In genomic region chr14:85483652-85484051, GRCh38 we compare ENCODE assay signal across 25 cellular contexts. TPM values are rescaled to one million over a fixed set of nuclear protein-coding genes. Genes with fewer than 3 reads are reported as not detected.
A peak's percentile ranks its signal among the peaks of the same experiment; 100 is the strongest.
DNase-seq lines count a peak whose midpoint lies in the region; ATAC-seq, FAIRE-seq and TF ChIP-seq lines count a peak whose summit lies in the region.
"Had no signal": no experiment of that assay in that cellular context is flagged by ENCODE, and none has a peak within 500 bp of the region (broad histone marks: within the 10 kb centered on the region; RNA-seq: fewer than 3 reads in every experiment).

No MANE protein-coding gene starts in this region.

- in situ Hi-C loops in HepG2 (cut with HindIII; ENCODE audit: extremely low pct_ligation_motif_present, low pct_unique_long_range_greater_than_20kb), result no loop called here

- CTCF ChIA-PET in HepG2 (lab: Yijun Ruan, JAX; ENCODE audit: low intra/inter-chr PET ratio, low total read pairs), result no interaction called here
- CTCF ChIA-PET in endothelial cell of umbilical vein (lab: Charles Lee), result interaction anchor here (1.1 kb wide), 1 partner anchor 9 kb away, joined by 4 read pairs; no protein-coding TSS in a partner anchor

- TF ChIP-seq EP300 in HepG2 (IDR thresholded peaks at IDR 0.05; ENCODE audit: low read depth in 2 of 2, low read length in 2 of 2) (no peak), HepG2 (CRISPR knock-in tag; IDR thresholded peaks at IDR 0.05; ENCODE audit: borderline replicate concordance) (no peak)

- TF ChIP-seq CTCF in HepG2 (CRISPR knock-in tag; IDR thresholded peaks at IDR 0.05), result no peak
- no peak for TF ChIP-seq CTCF in right lobe of liver (IDR thresholded peaks at IDR 0.05)
- no peak for TF ChIP-seq CTCF in endothelial cell of umbilical vein (IDR thresholded peaks at IDR 0.05; ENCODE audit: extremely low read depth in 1 of 2, insufficient read depth in 1 of 2, low read depth in 1 of 2, low read length in 2 of 2)
- no peak for TF ChIP-seq CTCF in pancreas (IDR thresholded peaks at IDR 0.05)

- H3K27me3 ChIP-seq in HepG2 (ENCODE audit: control insufficient read depth in 1 of 2, insufficient read depth in 2 of 2, low read length in 2 of 2) (no peaks in the 10 kb centered on the region), right lobe of liver (no peaks in the 10 kb centered on the region), endothelial cell of umbilical vein (ENCODE audit: control insufficient read depth in 2 of 2, insufficient read depth in 2 of 2, low read length in 2 of 2) (no peaks in the 10 kb centered on the region), pancreas (no peaks in the 10 kb centered on the region)
- H3K27me3 ChIP-seq: BLaER1, MG63 had no signal

- no peak overlapping the region for H3K4me3 ChIP-seq in HepG2 (replicated peaks in 1 of 3; ENCODE audit: insufficient read depth in 1 of 3, low read depth in 2 of 3, low read length in 3 of 3)
- no peak overlapping the region for H3K4me3 ChIP-seq in right lobe of liver
- H3K4me3 ChIP-seq in endothelial cell of umbilical vein (replicated peaks in 1 of 3; ENCODE audit: insufficient read depth in 1 of 3, low read depth in 1 of 3, low read length in 3 of 3), result no peak overlapping the region
- no peak overlapping the region for H3K4me3 ChIP-seq in pancreas
- H3K4me3 ChIP-seq: BLaER1, MG63 had no signal

- POLR2A ChIA-PET in HepG2 (lab: Yijun Ruan, JAX) (no interaction called here), endothelial cell of umbilical vein (lab: Charles Lee) (no interaction called here)

- peaks cover 55% of the 10 kb centered on the region; the same call in 1 of the 2 replicates for H3K9me3 ChIP-seq in HepG2 (ENCODE audit: low read length)
- H3K9me3 ChIP-seq in right lobe of liver, result no peaks in the 10 kb centered on the region
- H3K9me3 ChIP-seq in endothelial cell of umbilical vein (replicated peaks; ENCODE audit: control insufficient read depth, insufficient read depth, low read length), result no peaks in the 10 kb centered on the region
- H3K9me3 ChIP-seq in pancreas, result no peaks in the 10 kb centered on the region
- H3K9me3 ChIP-seq: BLaER1, MG63 had no signal

- no peak overlapping the region for H2AFZ ChIP-seq in HepG2 (ENCODE audit: low read length)
- peak overlapping the region; percentile 64 for H2AFZ ChIP-seq in endothelial cell of umbilical vein (ENCODE audit: low read depth, low read length)

- no peaks in the 10 kb centered on the region for H3K9me1 ChIP-seq in endothelial cell of umbilical vein (replicated peaks; ENCODE audit: control insufficient read depth, extremely low read depth, insufficient read depth, low read length)

- FAIRE-seq in HepG2 (lab: Jason Lieb, UNC), result no peak
- FAIRE-seq in endothelial cell of umbilical vein (lab: Jason Lieb, UNC), result no peak
- FAIRE-seq in pancreas (lab: Jason Lieb, UNC), result no peak
- FAIRE-seq: H1, HTR-8/SVneo, RCC 7860 had no signal

- H3K4me2 ChIP-seq in HepG2 (ENCODE audit: low read depth, low read length) (no peak overlapping the region), endothelial cell of umbilical vein (ENCODE audit: insufficient read depth, low read length) (no peak overlapping the region)
- H3K4me2 ChIP-seq: BLaER1 had no signal

- TF ChIP-seq RAD21 in HepG2 (CRISPR knock-in tag; IDR thresholded peaks at IDR 0.05), result no peak

- H3K9ac ChIP-seq in HepG2 (ENCODE audit: insufficient read depth, low read depth, low read length) (no peak overlapping the region), endothelial cell of umbilical vein (replicated peaks; ENCODE audit: extremely low read depth, insufficient read depth, low read length) (no peak overlapping the region)
- H3K9ac ChIP-seq: BLaER1 had no signal

- TF ChIP-seq POLR2A in HepG2 (IDR thresholded peaks at IDR 0.05; ENCODE audit: insufficient read depth in 1 of 2, low read depth in 2 of 2, low read length in 2 of 2), result no peak
- no peak for TF ChIP-seq POLR2A in right lobe of liver (IDR thresholded peaks at IDR 0.05)
- TF ChIP-seq POLR2A in endothelial cell of umbilical vein (IDR thresholded peaks at IDR 0.05; ENCODE audit: low read depth, low read length), result no peak

- H3K27ac ChIP-seq in HepG2 (ENCODE audit: extremely low read length, insufficient read depth, low read length) (peak overlapping the region; percentile 22), right lobe of liver (no peak overlapping the region), endothelial cell of umbilical vein (ENCODE audit: insufficient read depth, low read depth, low read length) (no peak overlapping the region), pancreas (peak overlapping the region; percentile 47 to 90 (median 80))
- H3K27ac ChIP-seq: 22Rv1, BLaER1 had no signal

- H3K79me2 ChIP-seq in HepG2 (ENCODE audit: insufficient read depth, low read length) (no peaks in the 10 kb centered on the region), endothelial cell of umbilical vein (ENCODE audit: control insufficient read depth, insufficient read depth, low read length) (no peaks in the 10 kb centered on the region)

- H3K36me3 ChIP-seq in HepG2 (replicated peaks in 1 of 2; ENCODE audit: control insufficient read depth in 1 of 2, insufficient read depth in 2 of 2, low read length in 2 of 2) (no peaks in the 10 kb centered on the region), right lobe of liver (no peaks in the 10 kb centered on the region), endothelial cell of umbilical vein (ENCODE audit: control insufficient read depth in 2 of 2, extremely low read depth in 1 of 2, insufficient read depth in 2 of 2, low read length in 2 of 2) (no peaks in the 10 kb centered on the region), pancreas (no peaks in the 10 kb centered on the region)
- H3K36me3 ChIP-seq: BLaER1, MG63 had no signal

- dilution Hi-C loops in endothelial cell of umbilical vein (cut with MboI; ENCODE audit: extremely low pct_ligation_motif_present, low sequenced_read_pairs), result no loop called here

- H3K4me1 ChIP-seq in HepG2 (ENCODE audit: insufficient read depth, low read length) (peaks cover 24% of the 10 kb centered on the region), right lobe of liver (peaks cover 0 to 5% (median 0%) of the 10 kb centered on the region in 4 donors), endothelial cell of umbilical vein (ENCODE audit: control insufficient read depth, extremely low read depth, insufficient read depth, low read length) (peaks cover 10% of the 10 kb centered on the region), pancreas (peaks cover 29 to 43% (median 34%) of the 10 kb centered on the region in 3 donors)
- H3K4me1 ChIP-seq: BLaER1 had no signal

- DNase-seq in HepG2 (ENCODE audit: low spot score), result no peak
- DNase-seq in right lobe of liver, result no peak
- DNase-seq in endothelial cell of umbilical vein (ENCODE audit: low read depth, low spot score), result peak; percentile 19
- DNase-seq in pancreas, result no peak
- no peak for DNase-seq in activated CD4-positive, CD25-positive, alpha-beta regulatory T cell treated with anti-CD3 and anti-CD28 coated beads, Interleukin-2, amount 50 U/mL, for 72 hours
- DNase-seq in stimulated activated CD4-positive, alpha-beta T cell treated with anti-CD3 and anti-CD28 coated beads, Interleukin-2, amount 100 ng/mL, for 24 hours, result no peak
- no peak for DNase-seq in NCI-H1436 treated with DMSO at 0.1 percent for 48 hours (lab: John Stamatoyannopoulos, UW)
- DNase-seq: CD4-positive, CD25-positive, alpha-beta regulatory T cell; DMS53; KG1; MG63; NCI-H1105 treated with DMSO at 0.1 percent for 48 hours; NCI-H2029; NCI-H446; NCI-H524 treated with DMSO at 0.1 percent for 48 hours; NCI-H774 had no signal

- intact Hi-C loops in HepG2 (cut with micrococcal nuclease; ENCODE audit: unreplicated experiment), result no loop called here
- intact Hi-C loops in right lobe of liver (cut with DNase I), result no loop called here
- intact Hi-C loops in endothelial cell of umbilical vein (cut with micrococcal nuclease), result no loop called here
- intact Hi-C loops in pancreas (cut with DNase I), result no loop called here

- no TSS peak for BruUV-seq in HepG2 (replicated peaks; lab: Mats Ljungman, UMichigan)
- BruUV-seq in endothelial cell of umbilical vein (replicated peaks; lab: Mats Ljungman, UMichigan), result no TSS peak

- H4K20me1 ChIP-seq in HepG2 (ENCODE audit: insufficient read depth, low read length) (no peaks in the 10 kb centered on the region), endothelial cell of umbilical vein (replicated peaks; ENCODE audit: control insufficient read depth, extremely low read depth, insufficient read depth, low read length) (no peaks in the 10 kb centered on the region)
- H4K20me1 ChIP-seq: BLaER1 had no signal

- ATAC-seq in HepG2 (no peak), right lobe of liver (no peak), pancreas (no peak), HG03520 (IDR thresholded peaks at IDR 0.05; ENCODE audit: unreplicated experiment) (no peak)
- ATAC-seq: HCT116, SK-N-SH treated with all-trans-retinoic acid at 6 μM for 48 hours had no signal

RNA-seq across cellular contexts. Expression of gene FLRT2, which starts 46.3 kb away (rescaled TPM):
- not detected in 2 replicates for total RNA-seq in HepG2 (2016; rRNA removed; fragmentation: Illumina TruSeq; extraction: Trizol)
- not detected in 2 replicates for total RNA-seq in HepG2 (2016; cell fraction: cytosol; rRNA removed; fragmentation: Illumina TruSeq; extraction: Trizol; ENCODE audit: low read depth)
- not detected in 2 replicates for total RNA-seq in HepG2 (2016; cell fraction: insoluble cytoplasmic fraction; rRNA removed; fragmentation: Illumina TruSeq; extraction: Trizol)
- total RNA-seq in HepG2 (2016; cell fraction: membrane; rRNA removed; fragmentation: Illumina TruSeq; extraction: Trizol), result not detected in 2 replicates
- total RNA-seq in HepG2 (2016; cell fraction: nucleus; rRNA removed; fragmentation: Illumina TruSeq; extraction: Trizol), result 0.06 TPM in 1 of 2 replicates, not detected in the other
- polyA plus RNA-seq in HepG2 (2011; rRNA removed), result 0.16 TPM in 1 of 2 replicates, not detected in the other
- not detected in 2 replicates for polyA plus RNA-seq in HepG2 (2011; cell fraction: cytosol; rRNA removed)
- not detected in 2 replicates for polyA plus RNA-seq in HepG2 (2011; cell fraction: nucleus; rRNA removed)
- not detected in 2 replicates for polyA plus RNA-seq in HepG2 (2012)
- not detected in 2 replicates for polyA plus RNA-seq in HepG2 (2016; cell fraction: cytosol; fragmentation: Illumina TruSeq; extraction: Trizol; ENCODE audit: low read depth)
- not detected in 2 replicates for polyA plus RNA-seq in HepG2 (2016; cell fraction: insoluble cytoplasmic fraction; fragmentation: Illumina TruSeq; extraction: Trizol; ENCODE audit: low read depth)
- not detected in 2 replicates for polyA plus RNA-seq in HepG2 (2016; cell fraction: membrane; fragmentation: Illumina TruSeq; extraction: Trizol; ENCODE audit: low read depth)
- not detected in 2 replicates for polyA plus RNA-seq in HepG2 (2016; cell fraction: nucleus; fragmentation: Illumina TruSeq; extraction: Trizol; ENCODE audit: insufficient read depth, low read depth)
- 7.6 TPM in 1 of 2 replicates, not detected in the other for polyA minus RNA-seq in HepG2 (2011; rRNA and poly(A)+ RNA removed; ENCODE audit: low replicate concordance)
- not detected in 2 replicates for polyA minus RNA-seq in HepG2 (2011; cell fraction: cytosol; rRNA and poly(A)+ RNA removed)
- polyA minus RNA-seq in HepG2 (2011; cell fraction: nucleus; rRNA and poly(A)+ RNA removed), result 0.26 TPM in 1 of 2 replicates, not detected in the other
- 1 to 10 TPM in 5 of 6 experiments, under 1 TPM in 1; 0.12 to 4.1 (median 2.0) TPM for total RNA-seq in right lobe of liver
- 125 and 202 TPM in 2 replicates for total RNA-seq in endothelial cell of umbilical vein
- 229 and 283 TPM in 2 replicates for polyA plus RNA-seq in endothelial cell of umbilical vein
- 67.4 and 85.5 TPM in 2 replicates for polyA plus RNA-seq in endothelial cell of umbilical vein (2011; cell fraction: cytosol; rRNA removed)
- 707 and 779 TPM in 2 replicates for polyA plus RNA-seq in endothelial cell of umbilical vein (2011; cell fraction: nucleus; rRNA removed)
- 127 and 130 TPM in 2 replicates for polyA plus RNA-seq in endothelial cell of umbilical vein (2012)
- 618 and 632 TPM in 2 replicates for polyA minus RNA-seq in endothelial cell of umbilical vein
- polyA minus RNA-seq in endothelial cell of umbilical vein (2011; cell fraction: cytosol; rRNA and poly(A)+ RNA removed), result 0.51 TPM
- 1,280 and 1,402 TPM in 2 replicates for polyA minus RNA-seq in endothelial cell of umbilical vein (2011; cell fraction: nucleus; rRNA and poly(A)+ RNA removed)
- 100 to 1,000 TPM in 3 of 6 donors, 10 to 100 TPM in 3; 62.8 to 229 (median 91.7) TPM for total RNA-seq in pancreas
- polyA plus RNA-seq in pancreas, result 100 to 1,000 TPM; 119 to 125 TPM
- total RNA-seq: CD4-positive, CD25-positive, alpha-beta regulatory T cell; G401 had no signal
- polyA plus RNA-seq: CD4-positive, CD25-positive, alpha-beta regulatory T cell had no signal

Comparison
In these comparisons a context has a peak if more than half of its experiments do, and no peak if none do; other contexts are left out.
1. H3K27ac ChIP-seq: peak in HepG2 (single experiment) and pancreas (4 of 4); none in right lobe of liver (0 of 3) and endothelial cell of umbilical vein (single experiment).
2. RNA of gene FLRT2, which starts 46.3 kb away (total RNA-seq): 125 to 202 TPM in endothelial cell of umbilical vein and 62.8 to 229 TPM in pancreas; 0.12 to 4.1 TPM in right lobe of liver and 0.06 TPM in HepG2; every median in the first group is over 10 times any median in the second.